7 cellular contexts compared by ENCODE assay signal in genomic region chr16:60727856-60728255, GRCh38.
"Had no signal": no experiment of that assay in that cellular context is flagged by ENCODE, and none has a peak within 500 bp of the region (broad histone marks: within the 10 kb centered on the region; RNA-seq: fewer than 3 reads in every experiment).

No MANE protein-coding gene starts in this region.

- FAIRE-seq: H1, H54, HepG2 had no signal

- ATAC-seq: GM23338, HepG2 had no signal

- DNase-seq: H9, HCEC 1CT, KBM-7 had no signal

- H3K4me3 ChIP-seq: GM23338 had no signal
